In the genomic region with DNA sequence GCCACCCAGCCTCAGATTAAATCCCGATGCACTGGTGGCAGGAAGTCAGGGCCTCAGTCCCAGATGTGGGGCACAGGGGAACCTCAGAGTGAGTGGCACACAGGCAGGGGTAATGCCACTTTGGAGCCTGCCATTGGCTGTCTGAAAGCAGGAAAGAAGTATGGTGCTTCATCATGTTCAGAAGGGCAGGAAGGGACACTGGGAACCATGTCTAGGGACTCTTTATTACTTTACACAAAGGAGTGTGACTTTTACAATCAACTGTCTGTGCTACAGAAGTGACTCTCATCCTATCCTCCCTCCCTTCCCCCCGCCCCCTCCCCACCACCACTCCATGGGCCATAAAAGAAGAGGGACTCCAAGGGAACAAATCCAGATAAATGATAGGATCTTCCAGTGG, we compare ENCODE assay signal across 16 cellular contexts. TPM values are rescaled to one million over a fixed set of nuclear protein-coding genes. Genes with fewer than 3 reads are reported as not detected.
DNase-seq lines count a peak whose midpoint lies in the region; ATAC-seq and TF ChIP-seq lines count a peak whose summit lies in the region.
"Had no signal": no experiment of that assay in that cellular context is flagged by ENCODE, and none has a peak within 500 bp of the region (broad histone marks: within the 10 kb centered on the region; RNA-seq: fewer than 3 reads in every experiment).

No MANE protein-coding gene starts in this region.

- peaks cover 28% of the 10 kb centered on the region for H3K4me1 Mint-ChIP-seq in Calu3 (ENCODE audit: low read depth, unreplicated experiment)

- 0 out of 2 replicates have a peak, but pooled peaks cover 6% of the 10 kb centered on the region for H3K79me2 ChIP-seq in PC-3 (ENCODE audit: low read length)

- H2AFZ ChIP-seq in PC-3 (ENCODE audit: low read length), result peak overlapping the region; percentile 9; the same call in 1 of the 2 replicates

- H3K9me2 ChIP-seq in PC-3 (replicated peaks; ENCODE audit: low read length), result no peaks in the 10 kb centered on the region

- no peak overlapping the region for H3K4me3 ChIP-seq in PC-3 (ENCODE audit: low read length)
- H3K4me3 ChIP-seq in neutrophil (ENCODE audit: low read depth in 1 of 2, low read length in 1 of 2), result no peak overlapping the region

- BruUV-seq in Calu3 (replicated peaks; lab: Mats Ljungman, UMichigan) (no TSS peak), PC-3 (replicated peaks; lab: Mats Ljungman, UMichigan) (no TSS peak)

- H3F3A ChIP-seq in PC-3 (ENCODE audit: low read length, unreplicated experiment), result no peaks in the 10 kb centered on the region

- H3K27me3 Mint-ChIP-seq in Calu3 (ENCODE audit: unreplicated experiment), result no peaks in the 10 kb centered on the region

- no peaks in the 10 kb centered on the region for H3K9me3 ChIP-seq in PC-3 (ENCODE audit: low read length)
- no peaks in the 10 kb centered on the region for H3K9me3 ChIP-seq in neutrophil
- H3K9me3 ChIP-seq: Caco-2 had no signal

- peak overlapping the region; percentile 91 for H3K27ac Mint-ChIP-seq in Calu3 (ENCODE audit: unreplicated experiment)

- no peak overlapping the region for H3K4me3 Mint-ChIP-seq in Calu3 (ENCODE audit: low read depth, unreplicated experiment)

- peak overlapping the region; percentile 90; the same call in 1 of the 2 replicates for H3K27ac ChIP-seq in PC-3 (ENCODE audit: low read length)
- peak overlapping the region; percentile 100 for H3K27ac ChIP-seq in foreskin keratinocyte
- H3K27ac ChIP-seq in neutrophil, result peak overlapping the region; percentile 98
- H3K27ac ChIP-seq: C4-2B, HL-60 had no signal

- H3K36me3 ChIP-seq in PC-3 (ENCODE audit: low read depth, low read length), result no peaks in the 10 kb centered on the region
- H3K36me3 ChIP-seq in neutrophil, result no peaks in the 10 kb centered on the region

- H3K27me3 ChIP-seq in PC-3 (ENCODE audit: low read length), result no peaks in the 10 kb centered on the region
- H3K27me3 ChIP-seq in foreskin keratinocyte, result no peaks in the 10 kb centered on the region
- H3K27me3 ChIP-seq in neutrophil, result no peaks in the 10 kb centered on the region

- POLR2A ChIA-PET in PC-3 (lab: Charles Lee; ENCODE audit: unreplicated experiment), result no interaction called here

- ATAC-seq in PC-3, result no peak
- ATAC-seq in foreskin keratinocyte, result no peak
- no peak for ATAC-seq in GM18868 (IDR thresholded peaks at IDR 0.05; ENCODE audit: unreplicated experiment)
- ATAC-seq: SK-N-SH treated with all-trans-retinoic acid at 6 μM for 48 hours had no signal

- H3K9me3 Mint-ChIP-seq in Calu3 (ENCODE audit: low read depth, unreplicated experiment), result no peaks in the 10 kb centered on the region

- no peak overlapping the region for H3K4me2 ChIP-seq in PC-3 (ENCODE audit: low read length)

- DNase-seq in Calu3 (no peak), PC-3 (no peak), foreskin keratinocyte (no peak), SIG-M5 treated with dmso at 0.1 percent for 504 hours (lab: John Stamatoyannopoulos, UW; ENCODE audit: unreplicated experiment) (no peak), NCI-H748 treated with DMSO at 0.1 percent for 48 hours (lab: John Stamatoyannopoulos, UW) (no peak)
- DNase-seq: Caco-2, EL, NCI-H1105 treated with DMSO at 0.1 percent for 48 hours, NCI-H187, NCI-H446, Right ventricle myocardium superior had no signal

- no peaks in the 10 kb centered on the region for H4K20me1 ChIP-seq in PC-3 (ENCODE audit: low read length)

- H3K9ac ChIP-seq in PC-3 (ENCODE audit: low read length), result no peak overlapping the region

- H3K4me1 ChIP-seq in PC-3 (ENCODE audit: insufficient read depth, low read length), result peaks cover 32% of the 10 kb centered on the region
- peaks cover 27% of the 10 kb centered on the region for H3K4me1 ChIP-seq in foreskin keratinocyte
- H3K4me1 ChIP-seq in neutrophil (ENCODE audit: control insufficient read depth in 1 of 2, insufficient read depth in 1 of 2, low read depth in 1 of 2, low read length in 1 of 2), result peaks cover 60 to 63% of the 10 kb centered on the region in 2 experiments
- H3K4me1 ChIP-seq: Caco-2 had no signal

- CTCF ChIA-PET in Calu3 (lab: Charles Lee), result no interaction called here
- CTCF ChIA-PET in PC-3 (lab: Charles Lee), result no interaction called here

- intact Hi-C loops in Calu3 (cut with micrococcal nuclease; ENCODE audit: unreplicated experiment) (loop anchor here (5.0 kb wide), 1 partner anchor 55 kb away; no protein-coding TSS in a partner anchor), PC-3 (cut with micrococcal nuclease) (loop anchor here (5.0 kb wide), 1 partner anchor 55 kb away; no protein-coding TSS in a partner anchor)

- H3K36me3 Mint-ChIP-seq in Calu3 (ENCODE audit: insufficient read depth, unreplicated experiment), result peaks cover 12% of the 10 kb centered on the region

- TF ChIP-seq CTCF in Calu3 (IDR thresholded peaks at IDR 0.05; ENCODE audit: unreplicated experiment) (no peak), PC-3 (conservative IDR thresholded peaks at IDR 0.05; ENCODE audit: low read depth, low read length) (no peak), foreskin keratinocyte (conservative IDR thresholded peaks at IDR 0.05) (no peak), neutrophil (IDR thresholded peaks at IDR 0.05) (no peak)

RNA-seq across cellular contexts. Expression of a gene that starts 2.3 kb away (rescaled TPM):
- total RNA-seq in Calu3 (2022) (23.3 and 26.4 TPM in 2 replicates), PC-3 (2014; rRNA removed) (3.6 and 8.1 TPM in 2 replicates), foreskin keratinocyte (102 and 118 TPM in 2 replicates)
- polyA plus RNA-seq in foreskin keratinocyte, result 12.8 and 13.3 TPM in 2 replicates
